ENCODE assay signal across 25 cellular contexts in genomic region chr2:63639344-63639743, GRCh38.
"Had no signal": no experiment of that assay in that cellular context is flagged by ENCODE, and none has a peak within 500 bp of the region (broad histone marks: within the 10 kb centered on the region; RNA-seq: fewer than 3 reads in every experiment).

No MANE protein-coding gene starts in this region.

- H3K4me1 ChIP-seq: adrenal gland had no signal

- DNase-seq: activated CD4-positive, alpha-beta T cell treated with anti-CD3 and anti-CD28 coated beads for 48 hours; activated CD4-positive, alpha-beta T cell treated with anti-CD3 and anti-CD28 coated beads, Interleukin-2, amount 50 U/mL, for 4 hours; activated CD4-positive, CD25-positive, alpha-beta regulatory T cell treated with anti-CD3 and anti-CD28 coated beads, Interleukin-2, amount 50 U/mL, for 72 hours; activated CD8-positive, alpha-beta memory T cell treated with anti-CD3 and anti-CD28 coated beads, Interleukin-2, amount 50 U/mL, for 48 hours; activated CD8-positive, alpha-beta T cell treated with anti-CD3 and anti-CD28 coated beads, Interleukin-2, amount 10 ng/mL, durations not matched to agents 7 days and 5 days; activated naive CD4-positive, alpha-beta T cell treated with anti-CD3 and anti-CD28 coated beads, Interleukin-2, amount 50 U/mL, for 16 hours; activated naive CD8-positive, alpha-beta T cell treated with anti-CD3 and anti-CD28 coated beads, Interleukin-2, amount 10 ng/mL, durations not matched to agents 7 days and 5 days; activated T-cell treated with anti-CD3 and anti-CD28 coated beads, Interleukin-2, amount 50 U/mL, for 1 hour; adrenal gland; anterior cingulate cortex; Karpas-422; NCI-H1417; NCI-H1930; NCI-H2171; NCI-H2227 treated with DMSO at 0.1 percent for 48 hours; NCI-H446 treated with DMSO at 0.1 percent for 48 hours; NCI-H524 treated with DMSO at 0.1 percent for 48 hours; NCI-H82; OCI-M1; RPMI8226; T-helper 1 cell; WERI-Rb-1 had no signal

- ATAC-seq: activated CD8-positive, alpha-beta T cell treated with anti-CD3 and anti-CD28 coated beads, Interleukin-2, amount 10 ng/mL, durations not matched to agents 7 days and 5 days; Panc1; Right ventricle myocardium inferior had no signal

- H3K4me1 Mint-ChIP-seq: activated naive CD8-positive, alpha-beta T cell treated with anti-CD3 and anti-CD28 coated beads, Interleukin-2, amount 10 ng/mL, durations not matched to agents 7 days and 5 days had no signal

- H3K36me3 Mint-ChIP-seq: activated naive CD8-positive, alpha-beta T cell treated with anti-CD3 and anti-CD28 coated beads, Interleukin-2, amount 10 ng/mL, durations not matched to agents 7 days and 5 days had no signal

- H3K4me3 Mint-ChIP-seq: activated CD8-positive, alpha-beta T cell treated with anti-CD3 and anti-CD28 coated beads, Interleukin-2, amount 10 ng/mL, durations not matched to agents 7 days and 5 days; activated naive CD8-positive, alpha-beta T cell treated with anti-CD3 and anti-CD28 coated beads, Interleukin-2, amount 10 ng/mL, durations not matched to agents 7 days and 5 days had no signal

- H3K27me3 ChIP-seq: adrenal gland had no signal

- H3K4me3 ChIP-seq: adrenal gland, SK-N-MC had no signal

- H3K36me3 ChIP-seq: adrenal gland, WERI-Rb-1 had no signal

- H3K27ac Mint-ChIP-seq: activated CD8-positive, alpha-beta T cell treated with anti-CD3 and anti-CD28 coated beads, Interleukin-2, amount 10 ng/mL, durations not matched to agents 7 days and 5 days; activated naive CD8-positive, alpha-beta T cell treated with anti-CD3 and anti-CD28 coated beads, Interleukin-2, amount 10 ng/mL, durations not matched to agents 7 days and 5 days had no signal

- H3K27ac ChIP-seq: adrenal gland, SK-N-MC, WERI-Rb-1 had no signal
